Comparison of ENCODE assay signal across 8 cellular contexts in genomic region chr14:21106506-21107359, GRCh38. TPM values are rescaled to one million over a fixed set of nuclear protein-coding genes. Genes with fewer than 3 reads are reported as not detected.
DNase-seq lines count a peak whose midpoint lies in the region; ATAC-seq and TF ChIP-seq lines count a peak whose summit lies in the region.

No MANE protein-coding gene starts in this region.

- WGBS in heart left ventricle, 4 donors: 8 to 16% (median 14%) methylated on average over 12 to 13 of the region's 13 CpGs
- 12% methylated on average over 13 of the region's 13 CpGs for WGBS in prostate gland

- intact Hi-C loops in heart left ventricle (cut with DNase I) (loop anchor here (1.0 to 10.0 kb wide), 10 partner anchors 38 to 642 kb away; partner anchors contain the start of genes ANG (in 2 of the 10), RNASE4 (in 2 of the 10), PIP4P1 (in 1 of the 10) and PNP (in 1 of the 10)), prostate gland (cut with DNase I) (loop anchor here (10.0 kb wide), 1 partner anchor 278 kb away; the partner anchor contains the start of gene SUPT16H), uterus (cut with DNase I; ENCODE audit: low total_unique reads) (no loop called here)

- H3K9ac ChIP-seq in ES-I3 (ENCODE audit: low read depth, low read length): peak overlapping the region; percentile 11; the same call in 1 of the 2 replicates
- H3K9ac ChIP-seq in SU-DHL-6 (ENCODE audit: low read length): no peak overlapping the region
- peak overlapping the region; percentile 97 for H3K9ac ChIP-seq in adipocyte (ENCODE audit: low read length)

- H3K36me3 ChIP-seq in ES-I3 (ENCODE audit: insufficient read depth, low read length) (no peaks in the 10 kb centered on the region), SU-DHL-6 (ENCODE audit: low read length) (no peaks in the 10 kb centered on the region), adipocyte (ENCODE audit: control insufficient read depth, insufficient read depth, low read length, severe bottlenecking) (no peaks in the 10 kb centered on the region), heart left ventricle (no peaks in the 10 kb centered on the region), prostate gland (no peaks in the 10 kb centered on the region), uterus (no peaks in the 10 kb centered on the region)

- H3K79me2 ChIP-seq in SU-DHL-6 (ENCODE audit: insufficient read depth, low read length): no peaks in the 10 kb centered on the region

- H3K4me1 ChIP-seq in ES-I3 (ENCODE audit: insufficient read depth, low read length): peaks cover 28% of the 10 kb centered on the region
- peaks cover 52% of the 10 kb centered on the region for H3K4me1 ChIP-seq in adipocyte (ENCODE audit: control insufficient read depth, insufficient read depth, low read length)
- peaks cover 0 to 44% (median 29%) of the 10 kb centered on the region in 12 donors for H3K4me1 ChIP-seq in heart left ventricle
- H3K4me1 ChIP-seq in prostate gland (replicated peaks): peaks cover 12% of the 10 kb centered on the region
- peaks cover 0 to 11% of the 10 kb centered on the region in 2 donors for H3K4me1 ChIP-seq in uterus

- no peak overlapping the region for H3K27ac ChIP-seq in SU-DHL-6 (ENCODE audit: low read depth, low read length)
- H3K27ac ChIP-seq in heart left ventricle: peak overlapping the region in 11 of 12 donors; percentile 54 to 100 (median 69)
- H3K27ac ChIP-seq in prostate gland: no peak overlapping the region
- H3K27ac ChIP-seq in uterus: peak overlapping the region; percentile 59 to 61

- H3K9me2 ChIP-seq in SU-DHL-6 (replicated peaks; ENCODE audit: insufficient read depth, low read length): no peaks in the 10 kb centered on the region

- ATAC-seq in heart left ventricle (peak in 3 of 4 donors; percentile 3 to 13 (median 12)), HG02970 (IDR thresholded peaks at IDR 0.05; ENCODE audit: low FRiP score, unreplicated experiment) (no peak)

- peak overlapping the region; percentile 26 for H3K4me2 ChIP-seq in SU-DHL-6 (ENCODE audit: low read depth, low read length, poor library complexity, severe bottlenecking)

- TF ChIP-seq CTCF in SU-DHL-6 (IDR thresholded peaks at IDR 0.05; ENCODE audit: insufficient read depth, low read length, poor library complexity, severe bottlenecking) (peak; percentile 64), heart left ventricle (IDR thresholded peaks at IDR 0.05) (peak; percentile 84 to 98 (median 92)), prostate gland (IDR thresholded peaks at IDR 0.05) (peak; percentile 59 to 90 (median 79)), uterus (IDR thresholded peaks at IDR 0.05) (peak; percentile 83 to 91 (median 88))

- H3K9me3 ChIP-seq in ES-I3 (ENCODE audit: control insufficient read depth, insufficient read depth, low read length): no peaks in the 10 kb centered on the region
- H3K9me3 ChIP-seq in SU-DHL-6 (ENCODE audit: insufficient read depth, low read length): no peaks in the 10 kb centered on the region
- H3K9me3 ChIP-seq in adipocyte (ENCODE audit: control insufficient read depth, low read length): no peaks in the 10 kb centered on the region
- no peaks in the 10 kb centered on the region for H3K9me3 ChIP-seq in heart left ventricle
- no peaks in the 10 kb centered on the region for H3K9me3 ChIP-seq in prostate gland
- no peaks in the 10 kb centered on the region for H3K9me3 ChIP-seq in uterus

- no peak overlapping the region for H3K4me3 ChIP-seq in SU-DHL-6 (ENCODE audit: insufficient read depth, low read length, poor library complexity, severe bottlenecking)
- H3K4me3 ChIP-seq in adipocyte (ENCODE audit: low read length): peak overlapping the region; percentile 62
- peak overlapping the region in 10 of 12 donors; percentile 9 to 36 (median 26) for H3K4me3 ChIP-seq in heart left ventricle
- H3K4me3 ChIP-seq in prostate gland: no peak overlapping the region
- H3K4me3 ChIP-seq in uterus: no peak overlapping the region

- H4K20me1 ChIP-seq in SU-DHL-6 (ENCODE audit: low read depth, low read length): no peaks in the 10 kb centered on the region

- H3K27me3 ChIP-seq in SU-DHL-6 (ENCODE audit: low read length) (no peaks in the 10 kb centered on the region), adipocyte (replicated peaks; ENCODE audit: control insufficient read depth, insufficient read depth, low read length) (no peaks in the 10 kb centered on the region), heart left ventricle (no peaks in the 10 kb centered on the region), prostate gland (replicated peaks; ENCODE audit: insufficient read depth) (no peaks in the 10 kb centered on the region), uterus (no peaks in the 10 kb centered on the region)

- TF ChIP-seq POLR2A in heart left ventricle (IDR thresholded peaks at IDR 0.05): no peak
- no peak for TF ChIP-seq POLR2A in prostate gland (IDR thresholded peaks at IDR 0.05)
- TF ChIP-seq POLR2A in uterus (IDR thresholded peaks at IDR 0.05): no peak

- peak overlapping the region; percentile 84 for H2AFZ ChIP-seq in SU-DHL-6 (ENCODE audit: low read depth, low read length, severe bottlenecking)

- DNase-seq in NCI-H1092 treated with DMSO at 0.1 percent for 48 hours (lab: John Stamatoyannopoulos, UW) (peak; percentile 87), adipocyte (ENCODE audit: low read depth) (peak; percentile 88), heart left ventricle (peak; percentile 80 to 87 (median 83)), prostate gland (ENCODE audit: low spot score) (peak; percentile 79), uterus (peak; percentile 82 to 83)

- no peaks in the 10 kb centered on the region; the same call in 1 of the 2 replicates for H3F3A ChIP-seq in SU-DHL-6 (ENCODE audit: insufficient read depth)

RNA-seq across cellular contexts. Expression of gene TMEM253, which starts 5.9 kb away (rescaled TPM):
- under 1 TPM in 6 of 9 donors, not detected in 3; 0.19 to 0.79 (median 0.36) TPM for total RNA-seq in heart left ventricle
- polyA plus RNA-seq in heart left ventricle: under 1 TPM; 0.29 to 0.57 TPM
- total RNA-seq in prostate gland: not detected
- under 1 TPM in 1 of 4 donors, not detected in 3; 0.85 TPM for total RNA-seq in uterus

RNA-seq across cellular contexts. Expression of gene ZNF219, which starts 8.3 kb away (rescaled TPM):
- total RNA-seq in heart left ventricle (10 to 100 TPM; 33.9 to 97.9 (median 38.2) TPM), prostate gland (10 to 100 TPM; 56.8 to 89.8 TPM), uterus (10 to 100 TPM in 3 of 4 donors, 1 to 10 TPM in 1; 7.4 to 56.8 (median 15.9) TPM)
- polyA plus RNA-seq in heart left ventricle: 10 to 100 TPM; 50.0 to 57.4 TPM

RNA-seq across cellular contexts. Expression of gene ARHGEF40, which starts 36.6 kb away (rescaled TPM):
- total RNA-seq in heart left ventricle: 10 to 100 TPM; 16.1 to 31.5 (median 18.8) TPM
- polyA plus RNA-seq in heart left ventricle: 10 to 100 TPM; 15.5 to 18.2 TPM
- total RNA-seq in prostate gland: 10 to 100 TPM; 12.4 to 37.7 TPM
- 100 to 1,000 TPM in 2 of 4 donors, 10 to 100 TPM in 2; 25.3 to 103 (median 66.9) TPM for total RNA-seq in uterus

RNA-seq across cellular contexts. Expression of gene RNASE8, which starts 49.1 kb away (rescaled TPM):
- total RNA-seq in heart left ventricle (not detected), prostate gland (not detected), uterus (not detected)
- polyA plus RNA-seq in heart left ventricle: not detected

RNA-seq across cellular contexts. Expression of gene OR5AU1, which starts 49.1 kb away (rescaled TPM):
- total RNA-seq in heart left ventricle: not detected
- not detected for polyA plus RNA-seq in heart left ventricle
- total RNA-seq in prostate gland: not detected
- not detected for total RNA-seq in uterus

Comparison
In these comparisons a context has a peak if more than half of its experiments do, and no peak if none do; other contexts are left out.
1. H3K27ac ChIP-seq: peak in heart left ventricle (11 of 12) and uterus (2 of 2); none in SU-DHL-6 (single experiment) and prostate gland (0 of 2).
2. H3K4me3 ChIP-seq: peak in adipocyte (single experiment) and heart left ventricle (10 of 12); none in SU-DHL-6 (single experiment), prostate gland (0 of 2) and uterus (0 of 2).
3. Peak in every context shown above with its lines, with median percentiles within 50 percentile points of each other: DNase-seq and CTCF ChIP-seq.